ENCODE assay signal across 1 cellular context in the genomic region with DNA sequence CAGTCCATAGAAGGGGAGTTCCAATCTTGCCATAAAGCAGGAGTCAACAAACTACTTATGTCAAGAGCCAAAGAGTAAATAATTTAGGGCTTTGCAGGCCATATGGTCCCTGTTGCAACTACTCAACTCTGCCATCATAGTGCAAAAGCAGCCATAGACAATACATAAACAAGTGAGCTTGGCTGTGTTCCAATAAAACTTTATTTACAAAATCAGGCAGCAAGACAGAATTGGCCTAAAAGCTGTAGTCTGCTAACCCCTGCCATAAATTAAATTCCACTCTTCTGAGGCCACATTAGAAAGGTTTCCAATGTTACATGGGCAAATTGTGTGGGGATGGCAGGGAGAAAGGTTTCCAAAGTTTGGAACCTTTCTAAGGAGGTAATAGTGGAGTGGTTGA.
TF ChIP-seq lines count a peak whose summit lies in the region.

No MANE protein-coding gene starts in this region.

TF ChIP-seq in GM12878, 131 proteins besides CTCF, POLR2A, EP300 and RAD21:
- TF ChIP-seq SUZ12 (IDR thresholded peaks at IDR 0.05; ENCODE audit: unreplicated experiment): no peak
- TF ChIP-seq, protein P1, sequence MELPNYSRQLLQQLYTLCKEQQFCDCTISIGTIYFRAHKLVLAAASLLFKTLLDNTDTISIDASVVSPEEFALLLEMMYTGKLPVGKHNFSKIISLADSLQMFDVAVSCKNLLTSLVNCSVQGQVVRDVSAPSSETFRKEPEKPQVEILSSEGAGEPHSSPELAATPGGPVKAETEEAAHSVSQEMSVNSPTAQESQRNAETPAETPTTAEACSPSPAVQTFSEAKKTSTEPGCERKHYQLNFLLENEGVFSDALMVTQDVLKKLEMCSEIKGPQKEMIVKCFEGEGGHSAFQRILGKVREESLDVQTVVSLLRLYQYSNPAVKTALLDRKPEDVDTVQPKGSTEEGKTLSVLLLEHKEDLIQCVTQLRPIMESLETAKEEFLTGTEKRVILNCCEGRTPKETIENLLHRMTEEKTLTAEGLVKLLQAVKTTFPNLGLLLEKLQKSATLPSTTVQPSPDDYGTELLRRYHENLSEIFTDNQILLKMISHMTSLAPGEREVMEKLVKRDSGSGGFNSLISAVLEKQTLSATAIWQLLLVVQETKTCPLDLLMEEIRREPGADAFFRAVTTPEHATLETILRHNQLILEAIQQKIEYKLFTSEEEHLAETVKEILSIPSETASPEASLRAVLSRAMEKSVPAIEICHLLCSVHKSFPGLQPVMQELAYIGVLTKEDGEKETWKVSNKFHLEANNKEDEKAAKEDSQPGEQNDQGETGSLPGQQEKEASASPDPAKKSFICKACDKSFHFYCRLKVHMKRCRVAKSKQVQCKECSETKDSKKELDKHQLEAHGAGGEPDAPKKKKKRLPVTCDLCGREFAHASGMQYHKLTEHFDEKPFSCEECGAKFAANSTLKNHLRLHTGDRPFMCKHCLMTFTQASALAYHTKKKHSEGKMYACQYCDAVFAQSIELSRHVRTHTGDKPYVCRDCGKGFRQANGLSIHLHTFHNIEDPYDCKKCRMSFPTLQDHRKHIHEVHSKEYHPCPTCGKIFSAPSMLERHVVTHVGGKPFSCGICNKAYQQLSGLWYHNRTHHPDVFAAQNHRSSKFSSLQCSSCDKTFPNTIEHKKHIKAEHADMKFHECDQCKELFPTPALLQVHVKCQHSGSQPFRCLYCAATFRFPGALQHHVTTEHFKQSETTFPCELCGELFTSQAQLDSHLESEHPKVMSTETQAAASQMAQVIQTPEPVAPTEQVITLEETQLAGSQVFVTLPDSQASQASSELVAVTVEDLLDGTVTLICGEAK (IDR thresholded peaks at IDR 0.05; ENCODE audit: borderline replicate concordance): peak; percentile 55; the same call in 1 of the 2 replicates
